Comparison of ENCODE assay signal across 14 cellular contexts in genomic region chr10:87661861-87662785, GRCh38. TPM values are rescaled to one million over a fixed set of nuclear protein-coding genes. Genes with fewer than 3 reads are reported as not detected.
DNase-seq lines count a peak whose midpoint lies in the region; ATAC-seq, FAIRE-seq and TF ChIP-seq lines count a peak whose summit lies in the region.
"Had no signal": no experiment of that assay in that cellular context is flagged by ENCODE, and none has a peak within 500 bp of the region (broad histone marks: within the 10 kb centered on the region; RNA-seq: fewer than 3 reads in every experiment).

No MANE protein-coding gene starts in this region.

- TF ChIP-seq POLR2A in A549 (IDR thresholded peaks at IDR 0.05; ENCODE audit: low read length) (no peak), IMR-90 (IDR thresholded peaks at IDR 0.05; ENCODE audit: low read depth, low read length) (no peak), HepG2 (IDR thresholded peaks at IDR 0.05; ENCODE audit: insufficient read depth in 1 of 2, low read depth in 2 of 2, low read length in 2 of 2) (no peak)

- TF ChIP-seq CTCF in A549 (IDR thresholded peaks at IDR 0.05) (no peak), IMR-90 (conservative IDR thresholded peaks at IDR 0.05; ENCODE audit: low read depth, low read length) (no peak), choroid plexus epithelial cell (conservative IDR thresholded peaks at IDR 0.05; ENCODE audit: low read depth, low read length) (no peak), HepG2 (CRISPR knock-in tag; IDR thresholded peaks at IDR 0.05) (no peak)

- H2AK9ac ChIP-seq in IMR-90 (replicated peaks; ENCODE audit: low read depth, low read length, poor library complexity): no peak overlapping the region

- H3K79me1 ChIP-seq in IMR-90 (ENCODE audit: low read depth in 1 of 2, low read length in 2 of 2): peaks cover 15 to 71% of the 10 kb centered on the region in 2 experiments

- 82% methylated on average over 6 of the region's 6 CpGs for WGBS in A549 (ENCODE audit: missing lambda C conversion rate)
- WGBS in IMR-90 (ENCODE audit: extremely low coverage in 2 of 2, insufficient read length in 1 of 2), 2 experiments: no CpG with 5 or more reads among the region's 6 CpGs
- WGBS in HepG2 (ENCODE audit: low lambda C conversion rate): 50% methylated on average over 6 of the region's 6 CpGs

- H3K23ac ChIP-seq in IMR-90 (ENCODE audit: low read depth, low read length): peak overlapping the region; percentile 21; the same call in 1 of the 2 replicates

- peak overlapping the region; percentile 35 for H4K5ac ChIP-seq in IMR-90 (ENCODE audit: low read depth, low read length)

- peaks cover 41% of the 10 kb centered on the region for H3K4me1 ChIP-seq in A549
- peaks cover 12% of the 10 kb centered on the region for H3K4me1 ChIP-seq in IMR-90 (ENCODE audit: control insufficient read depth, insufficient read depth, low read length)
- H3K4me1 ChIP-seq in HepG2 (ENCODE audit: insufficient read depth, low read length): peaks cover 27% of the 10 kb centered on the region

- peaks cover 14% of the 10 kb centered on the region for H3K9me1 ChIP-seq in IMR-90 (ENCODE audit: insufficient read depth, low read length)

- H4K8ac ChIP-seq in IMR-90 (ENCODE audit: low read depth in 2 of 2, low read length in 2 of 2): peak overlapping the region; percentile 59 to 61

- H2AFZ ChIP-seq in IMR-90 (replicated peaks; ENCODE audit: low read length, poor library complexity): no peak overlapping the region
- H2AFZ ChIP-seq in HepG2 (ENCODE audit: low read length): no peak overlapping the region

- dilution Hi-C loops in IMR-90 (cut with HindIII; ENCODE audit: low sequenced_read_pairs, unreplicated experiment): no loop called here

- CTCF ChIA-PET in A549 (lab: Yijun Ruan, JAX): interaction anchor here (1.1 to 3.9 kb wide), 2 partner anchors 68 to 72 kb away, joined by 5 to 23 read pairs; no protein-coding TSS in a partner anchor
- CTCF ChIA-PET in IMR-90 (lab: Yijun Ruan, JAX): no interaction called here
- CTCF ChIA-PET in HepG2 (lab: Yijun Ruan, JAX; ENCODE audit: low intra/inter-chr PET ratio, low total read pairs): no interaction called here

- H2AK5ac ChIP-seq in IMR-90 (ENCODE audit: low read depth, low read length): no peak overlapping the region; the same call in 1 of the 2 replicates

- H3K56ac ChIP-seq in IMR-90 (ENCODE audit: extremely low read depth, insufficient read depth, low read length): no peak overlapping the region

- TF ChIP-seq EP300 in A549 (IDR thresholded peaks at IDR 0.05) (no peak), HepG2 (IDR thresholded peaks at IDR 0.05; ENCODE audit: low read depth in 2 of 2, low read length in 2 of 2) (no peak), HepG2 (CRISPR knock-in tag; IDR thresholded peaks at IDR 0.05; ENCODE audit: borderline replicate concordance) (no peak)

- POLR2A ChIA-PET in A549 (lab: Yijun Ruan, JAX) (no interaction called here), IMR-90 (lab: Charles Lee; ENCODE audit: unreplicated experiment) (no interaction called here), HepG2 (lab: Yijun Ruan, JAX) (no interaction called here)

- H4K20me1 ChIP-seq in IMR-90 (ENCODE audit: insufficient read depth, low read length) (no peaks in the 10 kb centered on the region), HepG2 (ENCODE audit: insufficient read depth, low read length) (no peaks in the 10 kb centered on the region)

- H3K14ac ChIP-seq in IMR-90 (replicated peaks; ENCODE audit: low read depth, low read length): no peak overlapping the region; the same call in 1 of the 2 replicates

- no peaks in the 10 kb centered on the region for H3K27me3 ChIP-seq in IMR-90 (ENCODE audit: control insufficient read depth, insufficient read depth, low read length)
- peaks cover 5 to 31% of the 10 kb centered on the region in 2 experiments; a peak in 4 of 5 replicates for H3K27me3 ChIP-seq in HepG2 (ENCODE audit: control insufficient read depth in 1 of 2, insufficient read depth in 2 of 2, low read length in 2 of 2)
- H3K27me3 ChIP-seq: cardiac muscle cell had no signal

- H2BK20ac ChIP-seq in IMR-90 (ENCODE audit: low read depth, low read length): 0 out of 2 replicates have a peak overlapping the region, but pooled peaks have one; percentile 17

- H2BK15ac ChIP-seq in IMR-90 (ENCODE audit: low read depth, low read length): no peak overlapping the region; the same call in 2 of the 3 replicates

- peak in 1 of 2 experiments; percentile 3; a peak in 1 of 6 replicates for ATAC-seq in A549
- no peak for ATAC-seq in IMR-90 (ENCODE audit: low read depth)
- ATAC-seq in HepG2: no peak
- no peak for ATAC-seq in HG02678 (IDR thresholded peaks at IDR 0.05; ENCODE audit: unreplicated experiment)
- no peak for ATAC-seq in GM19452 (IDR thresholded peaks at IDR 0.05; ENCODE audit: unreplicated experiment)
- ATAC-seq: activated CD4-positive, alpha-beta T cell treated with anti-CD3 and anti-CD28 coated beads for 36 hours had no signal

- in situ Hi-C loops in IMR-90 (cut with MboI; ENCODE audit: low sequenced_read_pairs) (no loop called here), HepG2 (cut with HindIII; ENCODE audit: extremely low pct_ligation_motif_present, low pct_unique_long_range_greater_than_20kb) (loop anchor here (25.0 kb wide), 1 partner anchor 450 kb away; no protein-coding TSS in a partner anchor)

- peak overlapping the region; percentile 13; the same call in 1 of the 2 replicates for H3K18ac ChIP-seq in IMR-90 (ENCODE audit: low read depth, low read length)

- peak overlapping the region; percentile 1; the same call in 1 of the 2 replicates for H3K4ac ChIP-seq in IMR-90 (ENCODE audit: low read depth, low read length)

- H2BK5ac ChIP-seq in IMR-90 (ENCODE audit: low read depth, low read length, poor library complexity, severe bottlenecking): peak overlapping the region; percentile 11

- H2BK120ac ChIP-seq in IMR-90 (ENCODE audit: low read depth, low read length): peak overlapping the region; percentile 5; the same call in 1 of the 2 replicates

- H3K4me2 ChIP-seq in A549 (peak overlapping the region; percentile 83), IMR-90 (ENCODE audit: low read depth, low read length) (peak overlapping the region; percentile 83), HepG2 (ENCODE audit: low read depth, low read length) (no peak overlapping the region)

- no peak for FAIRE-seq in A549 (lab: Jason Lieb, UNC)
- FAIRE-seq in HepG2 (lab: Jason Lieb, UNC): no peak

- H3K36me3 ChIP-seq in IMR-90 (ENCODE audit: control insufficient read depth, insufficient read depth, low read length) (peaks cover 10% of the 10 kb centered on the region), HepG2 (replicated peaks in 1 of 2; ENCODE audit: control insufficient read depth in 1 of 2, insufficient read depth in 2 of 2, low read length in 2 of 2) (no peaks in the 10 kb centered on the region)
- H3K36me3 ChIP-seq: cardiac muscle cell, thoracic aorta had no signal

- 0 out of 2 replicates have a peak overlapping the region, but pooled peaks have one; percentile 1 for H4K91ac ChIP-seq in IMR-90 (ENCODE audit: insufficient read depth, low read depth, low read length)

- BruUV-seq in IMR-90 (replicated peaks; lab: Mats Ljungman, UMichigan) (no TSS peak), HepG2 (replicated peaks; lab: Mats Ljungman, UMichigan) (no TSS peak)

- DNase-seq in A549 (ENCODE audit: low read depth in 1 of 2, low spot score in 1 of 2): peak in 1 of 2 experiments; percentile 38
- peak; percentile 43 for DNase-seq in IMR-90
- peak; percentile 55 for DNase-seq in choroid plexus epithelial cell (ENCODE audit: low read depth)
- no peak for DNase-seq in HepG2 (ENCODE audit: low spot score)
- DNase-seq in effector CD8-positive, alpha-beta T cell (lab: John Stamatoyannopoulos, UW): no peak
- no peak for DNase-seq in LoVo (ENCODE audit: low spot score)
- DNase-seq: activated CD4-positive, alpha-beta T cell treated with anti-CD3 and anti-CD28 coated beads for 36 hours; NCI-H146; NCI-H82 had no signal

- no peak for TF ChIP-seq RAD21 in A549 (conservative IDR thresholded peaks at IDR 0.05 in 1 of 2, IDR thresholded peaks at IDR 0.05 in 1 of 2)
- no peak for TF ChIP-seq RAD21 in IMR-90 (IDR thresholded peaks at IDR 0.05; ENCODE audit: low read length)
- TF ChIP-seq RAD21 in HepG2 (CRISPR knock-in tag; IDR thresholded peaks at IDR 0.05): no peak

- H3K27ac ChIP-seq in A549 (peak overlapping the region; percentile 20 to 50; a peak in 3 of 6 replicates), IMR-90 (ENCODE audit: insufficient read depth, low read length) (peak overlapping the region; percentile 48), HepG2 (ENCODE audit: extremely low read length, insufficient read depth, low read length) (no peak overlapping the region)
- H3K27ac ChIP-seq: cardiac muscle cell, SK-N-MC, thoracic aorta had no signal

- H3K4me3 ChIP-seq in A549 (no peak overlapping the region), IMR-90 (ENCODE audit: insufficient read depth, low read depth, low read length) (peak overlapping the region; percentile 45; the same call in 1 of the 2 replicates), choroid plexus epithelial cell (ENCODE audit: low read depth, low read length) (peak overlapping the region; percentile 88), HepG2 (replicated peaks in 1 of 3; ENCODE audit: insufficient read depth in 1 of 3, low read depth in 2 of 3, low read length in 3 of 3) (no peak overlapping the region)
- H3K4me3 ChIP-seq: cardiac muscle cell, SK-N-MC had no signal

- intact Hi-C loops in IMR-90 (cut with micrococcal nuclease) (loop anchor here (5.0 kb wide), 1 partner anchor 45 kb away; no protein-coding TSS in a partner anchor), HepG2 (cut with micrococcal nuclease; ENCODE audit: unreplicated experiment) (no loop called here)

- no peaks in the 10 kb centered on the region for H3K79me2 ChIP-seq in HepG2 (ENCODE audit: insufficient read depth, low read length)

- H3K9me3 ChIP-seq in A549 (no peaks in the 10 kb centered on the region), IMR-90 (ENCODE audit: control insufficient read depth, insufficient read depth, low read length) (no peaks in the 10 kb centered on the region), HepG2 (ENCODE audit: low read length) (no peaks in the 10 kb centered on the region)
- H3K9me3 ChIP-seq: thoracic aorta had no signal

- peak overlapping the region; percentile 75; the same call in 1 of the 2 replicates for H3K9ac ChIP-seq in IMR-90 (ENCODE audit: low read depth, low read length)
- no peak overlapping the region for H3K9ac ChIP-seq in HepG2 (ENCODE audit: insufficient read depth, low read depth, low read length)

RNA-seq across cellular contexts. Expression of gene PAPSS2, which starts 2.4 kb away (rescaled TPM):
- polyA plus RNA-seq in A549 (2011; rRNA removed): 27.7 and 37.9 TPM in 2 replicates
- 13.5 and 18.1 TPM in 2 replicates for polyA plus RNA-seq in A549 (2012; cell fraction: cytosol; rRNA removed)
- polyA plus RNA-seq in A549 (2012; cell fraction: nucleus; rRNA removed): 10.8 and 14.7 TPM in 2 replicates
- polyA plus RNA-seq in A549 (2017; fragmentation: RNase III; extraction: RNeasy Plus Mini Kit Qiagen cat#74134 plus additional on column Dnase treatment): 29.0 to 32.9 TPM (median 32.8 TPM) in 3 replicates
- 19.2 and 22.8 TPM in 2 replicates for polyA minus RNA-seq in A549 (2011; rRNA and poly(A)+ RNA removed)
- total RNA-seq in IMR-90 (2012; rRNA removed): 55.0 and 58.6 TPM in 2 replicates
- 51.1 and 63.3 TPM in 2 replicates for polyA plus RNA-seq in IMR-90 (2012; rRNA removed)
- polyA plus RNA-seq in IMR-90 (2012; cell fraction: cytosol; rRNA removed): 27.9 and 34.6 TPM in 2 replicates
- 18.2 and 48.5 TPM in 2 replicates for polyA plus RNA-seq in IMR-90 (2012; cell fraction: nucleus; rRNA removed; ENCODE audit: low replicate concordance)
- total RNA-seq in HepG2 (2016; rRNA removed; fragmentation: Illumina TruSeq; extraction: Trizol): 0.11 and 0.17 TPM in 2 replicates
- total RNA-seq in HepG2 (2016; cell fraction: cytosol; rRNA removed; fragmentation: Illumina TruSeq; extraction: Trizol; ENCODE audit: low read depth): not detected in 2 replicates
- 0.13 and 0.58 TPM in 2 replicates for total RNA-seq in HepG2 (2016; cell fraction: insoluble cytoplasmic fraction; rRNA removed; fragmentation: Illumina TruSeq; extraction: Trizol)
- total RNA-seq in HepG2 (2016; cell fraction: membrane; rRNA removed; fragmentation: Illumina TruSeq; extraction: Trizol): 0.09 and 0.17 TPM in 2 replicates
- 0.09 TPM in 2 replicates for total RNA-seq in HepG2 (2016; cell fraction: nucleus; rRNA removed; fragmentation: Illumina TruSeq; extraction: Trizol)
- polyA plus RNA-seq in HepG2 (2011; rRNA removed): 0.12 and 0.21 TPM in 2 replicates
- polyA plus RNA-seq in HepG2 (2011; cell fraction: cytosol; rRNA removed): 0.11 and 0.22 TPM in 2 replicates
- 0.11 and 0.14 TPM in 2 replicates for polyA plus RNA-seq in HepG2 (2011; cell fraction: nucleus; rRNA removed)
- 0.17 and 0.24 TPM in 2 replicates for polyA plus RNA-seq in HepG2 (2012)
- 0.09 and 0.28 TPM in 2 replicates for polyA plus RNA-seq in HepG2 (2016; cell fraction: cytosol; fragmentation: Illumina TruSeq; extraction: Trizol; ENCODE audit: low read depth)
- 0.20 and 0.27 TPM in 2 replicates for polyA plus RNA-seq in HepG2 (2016; cell fraction: insoluble cytoplasmic fraction; fragmentation: Illumina TruSeq; extraction: Trizol; ENCODE audit: low read depth)
- polyA plus RNA-seq in HepG2 (2016; cell fraction: membrane; fragmentation: Illumina TruSeq; extraction: Trizol; ENCODE audit: low read depth): 0.09 and 0.24 TPM in 2 replicates
- 0.19 and 0.27 TPM in 2 replicates for polyA plus RNA-seq in HepG2 (2016; cell fraction: nucleus; fragmentation: Illumina TruSeq; extraction: Trizol; ENCODE audit: insufficient read depth, low read depth)
- 6.3 TPM in 1 of 2 replicates, not detected in the other for polyA minus RNA-seq in HepG2 (2011; rRNA and poly(A)+ RNA removed; ENCODE audit: low replicate concordance)
- 0.10 and 2.5 TPM in 2 replicates for polyA minus RNA-seq in HepG2 (2011; cell fraction: cytosol; rRNA and poly(A)+ RNA removed)
- polyA minus RNA-seq in HepG2 (2011; cell fraction: nucleus; rRNA and poly(A)+ RNA removed): 0.13 and 0.25 TPM in 2 replicates

Comparison
In these comparisons a context has a peak if more than half of its experiments do, and no peak if none do; other contexts are left out.
1. DNase-seq: peak in IMR-90 (single experiment) and choroid plexus epithelial cell (single experiment); none in HepG2 (single experiment), effector CD8-positive, alpha-beta T cell (single experiment) and LoVo (single experiment).
2. H3K4me3 ChIP-seq: peak in IMR-90 (single experiment) and choroid plexus epithelial cell (single experiment); none in A549 (single experiment) and HepG2 (0 of 3).
3. RNA of gene PAPSS2, which starts 2.4 kb away (polyA plus RNA-seq): 18.2 to 63.3 TPM in IMR-90 and 10.8 to 37.9 TPM in A549; 0.09 to 0.28 TPM in HepG2; every median in the first group is over 4 times any median in the second.